ENCODE assay signal across 15 cellular contexts in genomic region chr22:21590809-21591641, GRCh38. TPM values are rescaled to one million over a fixed set of nuclear protein-coding genes. Genes with fewer than 3 reads are reported as not detected.
DNase-seq lines count a peak whose midpoint lies in the region; ATAC-seq, FAIRE-seq and TF ChIP-seq lines count a peak whose summit lies in the region.
"Had no signal": no experiment of that assay in that cellular context is flagged by ENCODE, and none has a peak within 500 bp of the region (broad histone marks: within the 10 kb centered on the region; RNA-seq: fewer than 3 reads in every experiment).

No MANE protein-coding gene starts in this region.

- H3K27me3 ChIP-seq in H1 (replicated peaks in 1 of 4; ENCODE audit: control insufficient read depth in 3 of 4, extremely low read depth in 1 of 4, insufficient read depth in 3 of 4, low read length in 3 of 4): no peaks in the 10 kb centered on the region
- H3K27me3 ChIP-seq in psoas muscle (ENCODE audit: insufficient read depth in 3 of 3, low read length in 2 of 3): no peaks in the 10 kb centered on the region
- H3K27me3 ChIP-seq: Peyer's patch had no signal

- peaks cover 39% of the 10 kb centered on the region for H3K36me3 Mint-ChIP-seq in activated CD4-positive, alpha-beta T cell treated with anti-CD3 and anti-CD28 coated beads, Interleukin-2, amount 10 ng/mL, durations not matched to agents 7 days and 5 days (ENCODE audit: low read depth)

- peaks cover 100% of the 10 kb centered on the region for H3K79me2 ChIP-seq in OCI-LY7 (ENCODE audit: insufficient read depth, low read depth, low read length)
- peaks cover 3 to 93% of the 10 kb centered on the region in 2 experiments for H3K79me2 ChIP-seq in H1 (ENCODE audit: control insufficient read depth in 1 of 2, insufficient read depth in 2 of 2, low read length in 2 of 2)

- no peak for DNase-seq in activated CD4-positive, alpha-beta T cell treated with anti-CD3 and anti-CD28 coated beads, Interleukin-2, amount 10 ng/mL, durations not matched to agents 7 days and 5 days
- no peak for DNase-seq in activated CD4-positive, alpha-beta T cell treated with anti-CD3 and anti-CD28 coated beads, Interleukin-2, amount 50 U/mL, for 48 hours
- DNase-seq in OCI-LY7 (ENCODE audit: low spot score) (peak; percentile 90), H1 (ENCODE audit: low read depth in 1 of 2, low spot score in 2 of 2) (no peak), psoas muscle (no peak), left lobe of liver (ENCODE audit: low spot score) (no peak), HEK293T (ENCODE audit: extremely low spot score) (no peak), NCI-H2196 (lab: John Stamatoyannopoulos, UW; ENCODE audit: unreplicated experiment) (no peak)
- DNase-seq: activated CD8-positive, alpha-beta memory T cell treated with anti-CD3 and anti-CD28 coated beads, Interleukin-2, amount 50 U/mL, for 4 hours; Peyer's patch; stimulated activated CD4-positive, alpha-beta T cell treated with anti-CD3 and anti-CD28 coated beads, Interleukin-15, amount 100 ng/mL, for 24 hours; T-helper 9 cell had no signal

- H3K9ac ChIP-seq in H1 (replicated peaks in 1 of 4; ENCODE audit: extremely low read depth in 1 of 4, low read depth in 3 of 4, low read length in 3 of 4): no peak overlapping the region

- no peaks in the 10 kb centered on the region for H3K9me2 ChIP-seq in OCI-LY7 (ENCODE audit: insufficient read depth, low read length)

- H3K56ac ChIP-seq in H1 (replicated peaks; ENCODE audit: insufficient read length, low read depth, low read length): no peak overlapping the region

- TF ChIP-seq CTCF in OCI-LY7 (conservative IDR thresholded peaks at IDR 0.05; ENCODE audit: low read length) (no peak), H1 (IDR thresholded peaks at IDR 0.05; ENCODE audit: control extremely low read depth in 1 of 3, insufficient read depth in 1 of 3, low read depth in 1 of 3, low read length in 3 of 3) (no peak), psoas muscle (IDR thresholded peaks at IDR 0.05) (no peak)

- H3K14ac ChIP-seq in H1 (ENCODE audit: insufficient read length): no peak overlapping the region

- H3K4me1 Mint-ChIP-seq in activated CD4-positive, alpha-beta T cell treated with anti-CD3 and anti-CD28 coated beads, Interleukin-2, amount 10 ng/mL, durations not matched to agents 7 days and 5 days: peaks cover 43% of the 10 kb centered on the region

- H3K4me2 ChIP-seq in OCI-LY7 (ENCODE audit: low read length) (peak overlapping the region; percentile 65), H1 (ENCODE audit: insufficient read depth in 1 of 2, low read depth in 2 of 2, low read length in 2 of 2) (no peak overlapping the region)

- H2AFZ ChIP-seq in OCI-LY7 (ENCODE audit: low read length) (no peak overlapping the region), H1 (ENCODE audit: low read length) (no peak overlapping the region)

- H4K8ac ChIP-seq in H1 (ENCODE audit: extremely low read depth, insufficient read depth, low read length): no peak overlapping the region

- no peak overlapping the region for H4K5ac ChIP-seq in H1 (ENCODE audit: insufficient read length, low read depth, low read length)

- 92% methylated on average over 7 of the region's 9 CpGs; no CpG with 5 or more reads in 1 of the 2 experiments for WGBS in H1 (ENCODE audit: extremely low coverage in 1 of 2, insufficient coverage in 1 of 2, insufficient read length in 1 of 2, insufficient replicate concordance in 2 of 2, low coverage in 1 of 2, low lambda C conversion rate in 2 of 2, missing lambda C conversion rate in 1 of 2), 2 experiments
- 75 to 82% (median 81%) methylated on average over 9 of the region's 9 CpGs for WGBS in psoas muscle, 3 donors

- H3K9me3 Mint-ChIP-seq in activated CD4-positive, alpha-beta T cell treated with anti-CD3 and anti-CD28 coated beads, Interleukin-2, amount 10 ng/mL, durations not matched to agents 7 days and 5 days: no peaks in the 10 kb centered on the region

- no peak overlapping the region for H2BK15ac ChIP-seq in H1 (ENCODE audit: low read length)

- 0 out of 2 replicates have a peak overlapping the region, but pooled peaks have one; percentile 24 for H2BK5ac ChIP-seq in H1 (ENCODE audit: low read depth, low read length)

- peak overlapping the region; percentile 0 for H3K27ac Mint-ChIP-seq in activated CD4-positive, alpha-beta T cell treated with anti-CD3 and anti-CD28 coated beads, Interleukin-2, amount 10 ng/mL, durations not matched to agents 7 days and 5 days

- no peak for TF ChIP-seq EP300 in H1 (IDR thresholded peaks at IDR 0.05; ENCODE audit: borderline replicate concordance in 1 of 2, low read depth in 2 of 2, low read length in 2 of 2)

- H3K4me3 Mint-ChIP-seq in activated CD4-positive, alpha-beta T cell treated with anti-CD3 and anti-CD28 coated beads, Interleukin-2, amount 10 ng/mL, durations not matched to agents 7 days and 5 days: no peak overlapping the region

- no peak overlapping the region for H2AK5ac ChIP-seq in H1 (ENCODE audit: low read depth, low read length)

- no peaks in the 10 kb centered on the region for H3K27me3 Mint-ChIP-seq in activated CD4-positive, alpha-beta T cell treated with anti-CD3 and anti-CD28 coated beads, Interleukin-2, amount 10 ng/mL, durations not matched to agents 7 days and 5 days

- no peak overlapping the region for H4K91ac ChIP-seq in H1 (replicated peaks; ENCODE audit: insufficient read length, low read length)

- H3K4me3 ChIP-seq in OCI-LY7 (ENCODE audit: low read depth, low read length, poor library complexity, severe bottlenecking) (peak overlapping the region; percentile 25), H1 (ENCODE audit: extremely low read depth in 1 of 4, insufficient read depth in 2 of 4, low read depth in 3 of 4, low read length in 4 of 4) (no peak overlapping the region), psoas muscle (no peak overlapping the region)
- H3K4me3 ChIP-seq: Peyer's patch had no signal

- CTCF ChIA-PET in activated CD4-positive, alpha-beta T cell treated with anti-CD3 and anti-CD28 coated beads, Interleukin-2, amount 10 ng/mL, durations not matched to agents 7 days and 5 days (lab: Charles Lee): interaction anchor here (1.2 kb wide), 1 partner anchor 15 kb away, joined by 3 read pairs; no protein-coding TSS in a partner anchor
- CTCF ChIA-PET in OCI-LY7 (lab: Charles Lee; ENCODE audit: unreplicated experiment): no interaction called here
- CTCF ChIA-PET in H1 (lab: Charles Lee; ENCODE audit: partially characterized antibody): interaction anchor here (1.1 to 5.1 kb wide), 6 partner anchors 12 to 56 kb away, joined by 4 to 29 read pairs (median 8); no protein-coding TSS in a partner anchor
- CTCF ChIA-PET in HEK293T (lab: Yijun Ruan, JAX): no interaction called here

- no peaks in the 10 kb centered on the region for H3K23me2 ChIP-seq in H1 (ENCODE audit: low read depth, low read length)

- no peak overlapping the region for H2BK20ac ChIP-seq in H1 (ENCODE audit: low read length)

- peaks cover 31% of the 10 kb centered on the region for H4K20me1 ChIP-seq in OCI-LY7 (ENCODE audit: insufficient read depth, low read length)
- H4K20me1 ChIP-seq in H1 (replicated peaks in 1 of 2; ENCODE audit: control insufficient read depth in 1 of 2, insufficient read depth in 2 of 2, low read length in 2 of 2): peaks cover 45 to 53% of the 10 kb centered on the region in 2 experiments

- H2BK120ac ChIP-seq in H1 (replicated peaks; ENCODE audit: low read depth, low read length): no peak overlapping the region

- H3K9me3 ChIP-seq in OCI-LY7 (ENCODE audit: low read length) (no peaks in the 10 kb centered on the region), H1 (ENCODE audit: insufficient read depth in 2 of 2, low read depth in 1 of 2, low read length in 1 of 2) (no peaks in the 10 kb centered on the region), psoas muscle (no peaks in the 10 kb centered on the region)
- H3K9me3 ChIP-seq: Peyer's patch had no signal

- FAIRE-seq in H1 (lab: Jason Lieb, UNC): no peak
- FAIRE-seq: endometrium had no signal

- no peak overlapping the region for H2BK12ac ChIP-seq in H1 (ENCODE audit: low read depth, low read length)

- TF ChIP-seq POLR2A in H1 (IDR thresholded peaks at IDR 0.05; ENCODE audit: control extremely low read depth in 1 of 2, low read depth in 2 of 2, low read length in 2 of 2): no peak

- H3K18ac ChIP-seq in H1 (ENCODE audit: extremely low read depth, low read length): no peak overlapping the region

- peaks cover 23% of the 10 kb centered on the region for H3K79me1 ChIP-seq in H1 (ENCODE audit: low read depth, low read length)

- H3K23ac ChIP-seq in H1 (ENCODE audit: insufficient read length): no peak overlapping the region

- BruUV-seq in OCI-LY7 (replicated peaks; lab: Mats Ljungman, UMichigan): no TSS peak

- no peak overlapping the region for H3K4ac ChIP-seq in H1 (replicated peaks; ENCODE audit: insufficient read length, low read depth, low read length)

- no peak for TF ChIP-seq RAD21 in H1 (IDR thresholded peaks at IDR 0.05 in 1 of 2, conservative IDR thresholded peaks at IDR 0.05 in 1 of 2; ENCODE audit: low read depth in 2 of 2, low read length in 2 of 2)

- H3K36me3 ChIP-seq in OCI-LY7 (ENCODE audit: insufficient read depth, low read length) (peaks cover 66% of the 10 kb centered on the region), H1 (ENCODE audit: control insufficient read depth in 2 of 4, insufficient read depth in 4 of 4, low read length in 3 of 4) (peaks cover 6 to 29% (median 19%) of the 10 kb centered on the region in 4 experiments), psoas muscle (ENCODE audit: insufficient read depth in 1 of 2, low read depth in 1 of 2) (peaks cover 4 to 32% of the 10 kb centered on the region in 2 donors)

- POLR2A ChIA-PET in activated CD4-positive, alpha-beta T cell treated with anti-CD3 and anti-CD28 coated beads, Interleukin-2, amount 10 ng/mL, durations not matched to agents 7 days and 5 days (lab: Charles Lee): no interaction called here
- POLR2A ChIA-PET in OCI-LY7 (lab: Charles Lee): interaction anchor here (0.9 kb wide), 1 partner anchor 21 kb away, joined by 3 read pairs; no protein-coding TSS in a partner anchor
- POLR2A ChIA-PET in H1 (lab: Charles Lee; ENCODE audit: partially characterized antibody): interaction anchor here (0.6 to 1.4 kb wide), 2 partner anchors 17 to 25 kb away, joined by 3 to 4 read pairs; no protein-coding TSS in a partner anchor
- POLR2A ChIA-PET in HEK293T (lab: Yijun Ruan, JAX): no interaction called here

- H3K27ac ChIP-seq in OCI-LY7 (ENCODE audit: low read depth, low read length, poor library complexity, severe bottlenecking) (peak overlapping the region; percentile 39), H1 (ENCODE audit: low read depth, low read length) (no peak overlapping the region; the same call in 1 of the 2 replicates), psoas muscle (peak overlapping the region; percentile 37)
- H3K27ac ChIP-seq: Peyer's patch had no signal

- intact Hi-C loops in OCI-LY7 (cut with micrococcal nuclease; ENCODE audit: unreplicated experiment) (no loop called here), psoas muscle (cut with DNase I) (loop anchor here in 1 of 2 donors (5.0 kb wide), 1 partner anchor 36 kb away; no protein-coding TSS in a partner anchor)

- peak in 1 of 4 donors; percentile 2 for ATAC-seq in psoas muscle
- ATAC-seq in left lobe of liver: no peak

- peaks cover 59% of the 10 kb centered on the region for H3K4me1 ChIP-seq in OCI-LY7 (ENCODE audit: insufficient read depth, low read length, poor library complexity, severe bottlenecking)
- H3K4me1 ChIP-seq in H1 (replicated peaks in 1 of 4; ENCODE audit: control insufficient read depth in 3 of 4, insufficient read depth in 4 of 4, low read length in 3 of 4): no peaks in the 10 kb centered on the region
- H3K4me1 ChIP-seq in psoas muscle: peaks cover 61% of the 10 kb centered on the region

RNA-seq across cellular contexts. Expression of gene UBE2L3, which starts 23.5 kb away (rescaled TPM):
- total RNA-seq in activated CD4-positive, alpha-beta T cell treated with anti-CD3 and anti-CD28 coated beads, Interleukin-2, amount 10 ng/mL, durations not matched to agents 7 days and 5 days: 10 to 100 TPM; 64.6 to 79.1 TPM
- total RNA-seq in OCI-LY7 (2014; rRNA removed; shearing (Covaris generic)): 61.2 and 63.8 TPM in 2 replicates
- 67.1 and 67.8 TPM in 2 replicates for total RNA-seq in OCI-LY7 (2022)
- total RNA-seq in H1 (2021; fragmentation: NEBNext Ultra II Directional; extraction: Animal tissue kit (Norgen Biotek cat#: 25700)): 90.0 and 92.3 TPM in 2 replicates
- 55.5 and 63.5 TPM in 2 replicates for polyA plus RNA-seq in H1 (2011; rRNA removed)
- polyA plus RNA-seq in H1 (2011; cell fraction: cytosol; rRNA removed): 60.3 TPM
- 35.0 TPM for polyA plus RNA-seq in H1 (2011; cell fraction: nucleus; rRNA removed)
- 77.4 to 89.4 TPM (median 79.1 TPM) in 4 replicates for polyA plus RNA-seq in H1 (2012, experiment 1 of 2)
- 67.3 TPM for polyA plus RNA-seq in H1 (2012, experiment 2 of 2)
- 120 TPM for polyA plus RNA-seq in H1 (2013, experiment 1 of 2)
- polyA plus RNA-seq in H1 (2013, experiment 2 of 2): 119 TPM
- 43.6 and 46.5 TPM in 2 replicates for polyA minus RNA-seq in H1 (2011; rRNA and poly(A)+ RNA removed)
- 32.6 TPM for polyA minus RNA-seq in H1 (2011; cell fraction: cytosol; rRNA and poly(A)+ RNA removed)
- 18.8 TPM for polyA minus RNA-seq in H1 (2011; cell fraction: nucleus; rRNA and poly(A)+ RNA removed)
- 10 to 100 TPM; 44.9 to 57.3 (median 53.1) TPM for total RNA-seq in psoas muscle
- 100 to 1,000 TPM in 1 of 3 donors, 10 to 100 TPM in 2; 51.4 to 144 (median 89.9) TPM for polyA plus RNA-seq in psoas muscle
- 16.5 TPM for total RNA-seq in left lobe of liver

RNA-seq across cellular contexts. Expression of gene YDJC, which starts 38.8 kb away (rescaled TPM):
- total RNA-seq in activated CD4-positive, alpha-beta T cell treated with anti-CD3 and anti-CD28 coated beads, Interleukin-2, amount 10 ng/mL, durations not matched to agents 7 days and 5 days: 10 to 100 TPM; 30.3 to 39.9 TPM
- total RNA-seq in OCI-LY7 (2014; rRNA removed; shearing (Covaris generic)): 75.6 and 81.1 TPM in 2 replicates
- total RNA-seq in OCI-LY7 (2022) (59.0 and 59.3 TPM in 2 replicates), psoas muscle (1 to 10 TPM; 2.4 to 5.4 (median 3.3) TPM), left lobe of liver (10.0 TPM)
- 36.5 and 36.7 TPM in 2 replicates for total RNA-seq in H1 (2021; fragmentation: NEBNext Ultra II Directional; extraction: Animal tissue kit (Norgen Biotek cat#: 25700))
- polyA plus RNA-seq in H1 (2011; rRNA removed) (45.2 and 77.7 TPM in 2 replicates), psoas muscle (1 to 10 TPM; 3.6 to 5.8 (median 4.0) TPM)
- 52.3 TPM for polyA plus RNA-seq in H1 (2011; cell fraction: cytosol; rRNA removed)
- polyA plus RNA-seq in H1 (2011; cell fraction: nucleus; rRNA removed): 67.6 TPM
- polyA plus RNA-seq in H1 (2012, experiment 1 of 2): 15.0 to 30.0 TPM (median 26.4 TPM) in 4 replicates
- polyA plus RNA-seq in H1 (2012, experiment 2 of 2): 25.5 TPM
- 27.5 TPM for polyA plus RNA-seq in H1 (2013, experiment 1 of 2)
- 26.7 TPM for polyA plus RNA-seq in H1 (2013, experiment 2 of 2)
- polyA minus RNA-seq in H1 (2011; rRNA and poly(A)+ RNA removed): 4.1 and 7.6 TPM in 2 replicates
- polyA minus RNA-seq in H1 (2011; cell fraction: cytosol; rRNA and poly(A)+ RNA removed): 21.9 TPM
- polyA minus RNA-seq in H1 (2011; cell fraction: nucleus; rRNA and poly(A)+ RNA removed): 36.6 TPM

RNA-seq across cellular contexts. Expression of gene RIMBP3C, which starts 39.8 kb away (rescaled TPM):
- under 1 TPM in 1 of 2 experiments, not detected in 1; 0.92 TPM for total RNA-seq in activated CD4-positive, alpha-beta T cell treated with anti-CD3 and anti-CD28 coated beads, Interleukin-2, amount 10 ng/mL, durations not matched to agents 7 days and 5 days
- total RNA-seq in OCI-LY7 (2014; rRNA removed; shearing (Covaris generic)): 0.15 and 0.69 TPM in 2 replicates
- total RNA-seq in OCI-LY7 (2022) (1.1 and 2.0 TPM in 2 replicates), psoas muscle (not detected), left lobe of liver (0.05 TPM)
- not detected in 2 replicates for total RNA-seq in H1 (2021; fragmentation: NEBNext Ultra II Directional; extraction: Animal tissue kit (Norgen Biotek cat#: 25700))
- polyA plus RNA-seq in H1 (2011; rRNA removed) (0.08 and 0.20 TPM in 2 replicates), psoas muscle (under 1 TPM; 0.01 to 0.04 (median 0.04) TPM)
- polyA plus RNA-seq in H1 (2011; cell fraction: cytosol; rRNA removed): 0.05 TPM
- polyA plus RNA-seq in H1 (2011; cell fraction: nucleus; rRNA removed): 0.16 TPM
- polyA plus RNA-seq in H1 (2012, experiment 1 of 2): 0.05 to 0.15 TPM (median 0.09 TPM) in 3 of 4 replicates, not detected in the other
- polyA plus RNA-seq in H1 (2012, experiment 2 of 2): 0.16 TPM
- 0.08 TPM for polyA plus RNA-seq in H1 (2013, experiment 1 of 2)
- polyA plus RNA-seq in H1 (2013, experiment 2 of 2): 0.07 TPM
- polyA minus RNA-seq in H1 (2011; rRNA and poly(A)+ RNA removed): 0.02 and 0.22 TPM in 2 replicates
- 0.29 TPM for polyA minus RNA-seq in H1 (2011; cell fraction: cytosol; rRNA and poly(A)+ RNA removed)
- polyA minus RNA-seq in H1 (2011; cell fraction: nucleus; rRNA and poly(A)+ RNA removed): 0.60 TPM
- total RNA-seq: Daoy had no signal
- polyA plus RNA-seq: aorta had no signal

RNA-seq across cellular contexts. Expression of gene CCDC116, which starts 41.5 kb away (rescaled TPM):
- total RNA-seq in activated CD4-positive, alpha-beta T cell treated with anti-CD3 and anti-CD28 coated beads, Interleukin-2, amount 10 ng/mL, durations not matched to agents 7 days and 5 days: under 1 TPM; 0.42 to 0.97 TPM
- 1.5 and 1.7 TPM in 2 replicates for total RNA-seq in OCI-LY7 (2014; rRNA removed; shearing (Covaris generic))
- total RNA-seq in OCI-LY7 (2022) (3.1 and 3.5 TPM in 2 replicates), psoas muscle (under 1 TPM; 0.13 to 0.24 (median 0.20) TPM), left lobe of liver (0.45 TPM)
- total RNA-seq in H1 (2021; fragmentation: NEBNext Ultra II Directional; extraction: Animal tissue kit (Norgen Biotek cat#: 25700)): not detected in 2 replicates
- polyA plus RNA-seq in H1 (2011; rRNA removed) (0.08 and 0.14 TPM in 2 replicates), psoas muscle (under 1 TPM; 0.07 to 0.32 (median 0.14) TPM)
- polyA plus RNA-seq in H1 (2011; cell fraction: cytosol; rRNA removed): 0.09 TPM
- polyA plus RNA-seq in H1 (2011; cell fraction: nucleus; rRNA removed): 0.39 TPM
- polyA plus RNA-seq in H1 (2012, experiment 1 of 2): 0.08 to 0.15 TPM (median 0.14 TPM) in 3 of 4 replicates, not detected in the other
- not detected for polyA plus RNA-seq in H1 (2012, experiment 2 of 2)
- 0.16 TPM for polyA plus RNA-seq in H1 (2013, experiment 1 of 2)
- polyA plus RNA-seq in H1 (2013, experiment 2 of 2): 0.07 TPM
- polyA minus RNA-seq in H1 (2011; rRNA and poly(A)+ RNA removed): not detected in 2 replicates
- polyA minus RNA-seq in H1 (2011; cell fraction: cytosol; rRNA and poly(A)+ RNA removed): not detected
- polyA minus RNA-seq in H1 (2011; cell fraction: nucleus; rRNA and poly(A)+ RNA removed): not detected

RNA-seq across cellular contexts. Expression of gene SDF2L1, which starts 51.1 kb away (rescaled TPM):
- 10 to 100 TPM; 39.7 to 59.4 TPM for total RNA-seq in activated CD4-positive, alpha-beta T cell treated with anti-CD3 and anti-CD28 coated beads, Interleukin-2, amount 10 ng/mL, durations not matched to agents 7 days and 5 days
- 66.8 and 89.1 TPM in 2 replicates for total RNA-seq in OCI-LY7 (2014; rRNA removed; shearing (Covaris generic))
- total RNA-seq in OCI-LY7 (2022): 39.6 and 60.5 TPM in 2 replicates
- total RNA-seq in H1 (2021; fragmentation: NEBNext Ultra II Directional; extraction: Animal tissue kit (Norgen Biotek cat#: 25700)): 51.1 and 54.5 TPM in 2 replicates
- polyA plus RNA-seq in H1 (2011; rRNA removed): 59.6 and 75.4 TPM in 2 replicates
- polyA plus RNA-seq in H1 (2011; cell fraction: cytosol; rRNA removed): 53.2 TPM
- polyA plus RNA-seq in H1 (2011; cell fraction: nucleus; rRNA removed): 35.8 TPM
- 62.8 to 79.1 TPM (median 67.2 TPM) in 4 replicates for polyA plus RNA-seq in H1 (2012, experiment 1 of 2)
- 42.2 TPM for polyA plus RNA-seq in H1 (2012, experiment 2 of 2)
- polyA plus RNA-seq in H1 (2013, experiment 1 of 2): 28.1 TPM
- polyA plus RNA-seq in H1 (2013, experiment 2 of 2): 37.2 TPM
- 11.2 and 14.4 TPM in 2 replicates for polyA minus RNA-seq in H1 (2011; rRNA and poly(A)+ RNA removed)
- polyA minus RNA-seq in H1 (2011; cell fraction: cytosol; rRNA and poly(A)+ RNA removed): 20.5 TPM
- 13.1 TPM for polyA minus RNA-seq in H1 (2011; cell fraction: nucleus; rRNA and poly(A)+ RNA removed)
- total RNA-seq in psoas muscle: 10 to 100 TPM in 3 of 4 donors, 1 to 10 TPM in 1; 6.9 to 13.0 (median 11.6) TPM
- 10 to 100 TPM; 16.8 to 53.5 (median 26.0) TPM for polyA plus RNA-seq in psoas muscle
- total RNA-seq in left lobe of liver: 99.1 TPM

Comparison
In these comparisons a context has a peak if more than half of its experiments do, and no peak if none do; other contexts are left out.
1. CTCF ChIA-PET loops: an anchor here in activated CD4-positive, alpha-beta T cell treated with anti-CD3 and anti-CD28 coated beads, Interleukin-2, amount 10 ng/mL, durations not matched to agents 7 days and 5 days (1.2 kb wide) and H1 (1.1 to 5.1 kb wide); none called in OCI-LY7 and HEK293T.
2. POLR2A ChIA-PET loops: an anchor here in OCI-LY7 (0.9 kb wide) and H1 (0.6 to 1.4 kb wide); none called in activated CD4-positive, alpha-beta T cell treated with anti-CD3 and anti-CD28 coated beads, Interleukin-2, amount 10 ng/mL, durations not matched to agents 7 days and 5 days and HEK293T.